ENCODE assay signal across 13 cellular contexts in genomic region chr22:31635638-31636306, GRCh38. TPM values are rescaled to one million over a fixed set of nuclear protein-coding genes. Genes with fewer than 3 reads are reported as not detected.
A peak's percentile ranks its signal among the peaks of the same experiment; 100 is the strongest.
DNase-seq lines count a peak whose midpoint lies in the region; ATAC-seq, FAIRE-seq and TF ChIP-seq lines count a peak whose summit lies in the region.
"Had no signal": no experiment of that assay in that cellular context is flagged by ENCODE, and none has a peak within 500 bp of the region (broad histone marks: within the 10 kb centered on the region; RNA-seq: fewer than 3 reads in every experiment).

No MANE protein-coding gene starts in this region.

- RAD21 ChIA-PET in GM12878 (lab: Charles Lee; ENCODE audit: unreplicated experiment): interaction anchor here (1.0 to 7.4 kb wide), 5 partner anchors 17 to 184 kb away, joined by 3 to 49 read pairs (median 17); partner anchors contain the start of gene PISD

- intact Hi-C loops in CD14-positive monocyte (cut with micrococcal nuclease): loop anchor here (2.0 to 10.0 kb wide), 5 partner anchors 75 to 473 kb away; partner anchors contain the start of genes PATZ1 (in 1 of the 2), RNF185 (in 1 of the 2), SFI1 (in 1 of the 2) and YWHAH (in 1 of the 2)
- intact Hi-C loops in GM12878 (cut with micrococcal nuclease; ENCODE audit: unreplicated experiment): loop anchor here (2.0 kb wide), 2 partner anchors 75 to 289 kb away; partner anchors contain the start of gene PATZ1
- intact Hi-C loops in natural killer cell (cut with micrococcal nuclease): no loop called here

- TSS peak; percentile 27 for BruUV-seq in GM12878 (replicated peaks; lab: Mats Ljungman, UMichigan)

- H3K4me3 Mint-ChIP-seq in CD14-positive monocyte (peak overlapping the region; percentile 50 to 75), natural killer cell (peak overlapping the region; percentile 46)

- TF ChIP-seq CTCF in CD14-positive monocyte (IDR thresholded peaks at IDR 0.05) (no peak), DOHH2 (IDR thresholded peaks at IDR 0.05; ENCODE audit: low read depth, low read length, poor library complexity, severe bottlenecking) (no peak), GM12878 (IDR thresholded peaks at IDR 0.05 in 2 of 3, conservative IDR thresholded peaks at IDR 0.05 in 1 of 3; ENCODE audit: control insufficient read depth in 2 of 3, extremely low read depth in 1 of 3, insufficient read depth in 1 of 3, low read depth in 3 of 3, low read length in 3 of 3) (no peak), natural killer cell (IDR thresholded peaks at IDR 0.05) (no peak), BE2C (IDR thresholded peaks at IDR 0.05; ENCODE audit: low read depth, low read length) (no peak)

- H3K27me3 Mint-ChIP-seq in CD14-positive monocyte (ENCODE audit: low read depth in 3 of 3) (peaks cover 0 to 3% (median 0%) of the 10 kb centered on the region in 3 donors), natural killer cell (ENCODE audit: low read depth in 2 of 2) (no peaks in the 10 kb centered on the region)

- H3K4me2 ChIP-seq in DOHH2 (ENCODE audit: low read length) (peak overlapping the region; percentile 41), GM12878 (ENCODE audit: control insufficient read depth, insufficient read depth) (peak overlapping the region; percentile 59)

- peaks cover 86% of the 10 kb centered on the region for H3K79me2 ChIP-seq in DOHH2 (ENCODE audit: control insufficient read depth, low read length)
- H3K79me2 ChIP-seq in GM12878 (ENCODE audit: control insufficient read depth, insufficient read depth, low read length): peaks cover 81% of the 10 kb centered on the region

- TF ChIP-seq EP300 in GM12878 (IDR thresholded peaks at IDR 0.05; ENCODE audit: borderline replicate concordance in 1 of 2, control insufficient read depth in 1 of 2, low read depth in 2 of 2, low read length in 2 of 2): no peak

- in situ Hi-C loops in GM12878 (cut with MboI): loop anchor here (5.0 kb wide), 2 partner anchors 143 to 283 kb away; no protein-coding TSS in a partner anchor

- CTCF ChIA-PET in GM12878 (lab: Yijun Ruan, JAX): interaction anchor here (0.6 to 6.8 kb wide), 9 partner anchors 9 to 814 kb away, joined by 3 to 51 read pairs (median 5); partner anchors contain the start of gene PISD

- H4K20me1 ChIP-seq in DOHH2 (ENCODE audit: control insufficient read depth, insufficient read depth, low read depth, low read length) (no peaks in the 10 kb centered on the region), GM12878 (ENCODE audit: control insufficient read depth, insufficient read depth) (no peaks in the 10 kb centered on the region)

- no peaks in the 10 kb centered on the region for H3K9me3 ChIP-seq in DOHH2 (ENCODE audit: control insufficient read depth, insufficient read depth, low read length)
- no peaks in the 10 kb centered on the region for H3K9me3 ChIP-seq in GM12878 (replicated peaks; ENCODE audit: control insufficient read depth, insufficient read depth, low read length)
- no peaks in the 10 kb centered on the region for H3K9me3 ChIP-seq in BE2C

- H3K36me3 ChIP-seq in DOHH2 (ENCODE audit: control insufficient read depth, low read length) (peaks cover 24% of the 10 kb centered on the region), GM12878 (ENCODE audit: control insufficient read depth in 2 of 2, insufficient read depth in 2 of 2, low read length in 1 of 2) (peaks cover 0 to 1% of the 10 kb centered on the region in 2 experiments; a peak in 1 of 4 replicates), BE2C (no peaks in the 10 kb centered on the region)

- FAIRE-seq in GM12878 (lab: Jason Lieb, UNC): no peak

- SMC1A ChIA-PET in GM12878 (lab: Charles Lee; ENCODE audit: uncharacterized antibody, unreplicated experiment): interaction anchor here (0.7 to 8.5 kb wide), 6 partner anchors 11 to 184 kb away, joined by 3 to 88 read pairs (median 6); partner anchors contain the start of gene PISD

- ATAC-seq in GM12878 (no peak), natural killer cell (no peak), GM18502 (IDR thresholded peaks at IDR 0.05; ENCODE audit: poor library complexity, unreplicated experiment) (no peak), GM18520 (IDR thresholded peaks at IDR 0.05; ENCODE audit: unreplicated experiment) (no peak)

- no peaks in the 10 kb centered on the region for H3K9me2 ChIP-seq in DOHH2 (replicated peaks; ENCODE audit: control insufficient read depth, low read length)

- H3K4me3 ChIP-seq in DOHH2 (ENCODE audit: low read length) (peak overlapping the region; percentile 12; the same call in 1 of the 2 replicates), GM12878 (0 out of 2 replicates have a peak overlapping the region, but pooled peaks have one; percentile 26), BE2C (ENCODE audit: low read depth, low read length) (no peak overlapping the region)
- H3K4me3 ChIP-seq: dorsolateral prefrontal cortex had no signal

- no peak overlapping the region for H3K9ac ChIP-seq in GM12878 (ENCODE audit: control insufficient read depth, insufficient read depth, low read length)

- POLR2A ChIA-PET in GM12878 (lab: Charles Lee): interaction anchor here (1.0 to 5.4 kb wide), 4 partner anchors 11 to 26 kb away, joined by 3 to 28 read pairs (median 6); partner anchors contain the start of gene PISD

- DNase-seq in CD14-positive monocyte (ENCODE audit: low spot score): no peak
- no peak for DNase-seq in GM12878 (ENCODE audit: low read depth, low spot score)
- DNase-seq in natural killer cell: no peak
- DNase-seq in mesenteric fat pad (ENCODE audit: low spot score): no peak
- no peak for DNase-seq in BE2C
- DNase-seq: activated CD8-positive, alpha-beta memory T cell treated with anti-CD3 and anti-CD28 coated beads, Interleukin-2, amount 50 U/mL, for 4 hours; anterior cingulate cortex; dorsolateral prefrontal cortex; NCI-H1417 treated with DMSO at 0.1 percent for 48 hours; NCI-H510A treated with DMSO at 0.1 percent for 48 hours had no signal

- H3K4me1 ChIP-seq in DOHH2 (ENCODE audit: control insufficient read depth, low read length) (peaks cover 94% of the 10 kb centered on the region), GM12878 (ENCODE audit: control insufficient read depth, insufficient read depth, low read length) (peaks cover 56% of the 10 kb centered on the region), BE2C (peaks cover 8% of the 10 kb centered on the region)

- TF ChIP-seq POLR2A in GM12878 (IDR thresholded peaks at IDR 0.05; ENCODE audit: low read depth, low read length): no peak

- H3K4me1 Mint-ChIP-seq in CD14-positive monocyte (peaks cover 80% of the 10 kb centered on the region), natural killer cell (peaks cover 38 to 42% of the 10 kb centered on the region in 2 donors)

- H3K27ac ChIP-seq in DOHH2 (ENCODE audit: low read depth, low read length) (peak overlapping the region; percentile 34), GM12878 (ENCODE audit: control insufficient read depth, insufficient read depth) (peak overlapping the region; percentile 48)
- H3K27ac ChIP-seq: dorsolateral prefrontal cortex had no signal

- H3K27ac Mint-ChIP-seq in CD14-positive monocyte (peak overlapping the region; percentile 73 to 91 (median 88)), natural killer cell (peak overlapping the region; percentile 56 to 75)

- H3F3A ChIP-seq in DOHH2 (ENCODE audit: control insufficient read depth, insufficient read depth): peaks cover 11% of the 10 kb centered on the region

- H3K27me3 ChIP-seq in DOHH2 (ENCODE audit: control insufficient read depth, low read length) (no peaks in the 10 kb centered on the region), GM12878 (replicated peaks in 1 of 2; ENCODE audit: control insufficient read depth in 2 of 2, insufficient read depth in 2 of 2, low read length in 1 of 2) (no peaks in the 10 kb centered on the region), BE2C (no peaks in the 10 kb centered on the region)
- H3K27me3 ChIP-seq: dorsolateral prefrontal cortex had no signal

- peaks cover 0 to 2% (median 0%) of the 10 kb centered on the region in 7 donors for H3K9me3 Mint-ChIP-seq in CD14-positive monocyte
- no peaks in the 10 kb centered on the region for H3K9me3 Mint-ChIP-seq in natural killer cell

- H2AFZ ChIP-seq in GM12878 (ENCODE audit: control insufficient read depth, low read depth, low read length): no peak overlapping the region

- H3K36me3 Mint-ChIP-seq in CD14-positive monocyte (peaks cover 18 to 30% of the 10 kb centered on the region in 2 donors), natural killer cell (no peaks in the 10 kb centered on the region)

- 90% methylated on average over 13 of the region's 13 CpGs for WGBS in GM12878 (ENCODE audit: insufficient coverage, insufficient replicate concordance, low lambda C conversion rate, missing lambda C conversion rate)

- no peak for TF ChIP-seq RAD21 in GM12878 (IDR thresholded peaks at IDR 0.05; ENCODE audit: insufficient read depth, low read depth, low read length)

TF ChIP-seq in GM12878, 131 proteins besides CTCF, POLR2A, EP300 and RAD21 (continues in another document):
- TF ChIP-seq CHD4 (IDR thresholded peaks at IDR 0.05) (no peak), PAX5 (IDR thresholded peaks at IDR 0.05; ENCODE audit: borderline replicate concordance, low read depth, low read length) (no peak), ETV6 (conservative IDR thresholded peaks at IDR 0.05 in 1 of 2, IDR thresholded peaks at IDR 0.05 in 1 of 2; ENCODE audit: borderline replicate concordance in 1 of 2, low read depth in 1 of 2) (no peak), POLR2AphosphoS2 (IDR thresholded peaks at IDR 0.05; ENCODE audit: low read depth, low read length) (no peak)

RNA-seq across cellular contexts. Expression of gene PISD, which starts 26.2 kb away (rescaled TPM):
- polyA plus RNA-seq in CD14-positive monocyte (10 to 100 TPM; 38.1 to 45.3 TPM), GM12878 (2011; rRNA removed) (22.5 and 46.8 TPM in 2 replicates), GM12878 (2014; fragmentation: Illumina TruSeq; extraction: Trizol) (24.5 and 36.9 TPM in 2 replicates), GM12878 (2014; fragmentation: Nextera tagmentation; extraction: Ambion mirVana) (10 to 100 TPM; 31.1 to 44.9 TPM), GM12878 (2014; rRNA removed) (49.1 and 51.4 TPM in 2 replicates), GM12878 (2016; fragmentation: Nextera tagmentation; extraction: Ambion mirVana) (10 to 100 TPM; 48.3 to 54.9 TPM)
- total RNA-seq in GM12878 (2013; cell fraction: nucleolus; rRNA removed): 75.1 and 77.2 TPM in 2 replicates
- total RNA-seq in GM12878 (2014; rRNA removed) (41.3 and 44.7 TPM in 2 replicates), GM12878 (2014; rRNA removed; fragmentation: Illumina TruSeq; extraction: Trizol) (24.2 and 25.8 TPM in 2 replicates), GM12878 (2021) (62.7 and 63.4 TPM in 2 replicates), natural killer cell (10 to 100 TPM; 36.0 to 52.1 (median 47.8) TPM), mesenteric fat pad (138 TPM)
- polyA plus RNA-seq in GM12878 (2011; ENCODE audit: low read depth): 18.1 TPM
- 66.2 and 74.7 TPM in 2 replicates for polyA plus RNA-seq in GM12878 (2011; cell fraction: cytosol; rRNA removed)
- polyA plus RNA-seq in GM12878 (2011; cell fraction: nucleus; rRNA removed): 157 and 166 TPM in 2 replicates
- 34.4 and 39.1 TPM in 2 replicates for polyA plus RNA-seq in GM12878 (2012)
- 28.3 and 51.8 TPM in 2 replicates for polyA minus RNA-seq in GM12878 (2011; rRNA and poly(A)+ RNA removed)
- polyA minus RNA-seq in GM12878 (2011; cell fraction: cytosol; rRNA and poly(A)+ RNA removed): 19.8 and 21.5 TPM in 2 replicates
- 24.8 and 28.7 TPM in 2 replicates for polyA minus RNA-seq in GM12878 (2011; cell fraction: nucleus; rRNA and poly(A)+ RNA removed)
- polyA plus RNA-seq in BE2C (2012; ENCODE audit: insufficient read depth, insufficient read length, low read depth): 107 TPM
